ENCODE assay signal across 11 cellular contexts in the genomic region with DNA sequence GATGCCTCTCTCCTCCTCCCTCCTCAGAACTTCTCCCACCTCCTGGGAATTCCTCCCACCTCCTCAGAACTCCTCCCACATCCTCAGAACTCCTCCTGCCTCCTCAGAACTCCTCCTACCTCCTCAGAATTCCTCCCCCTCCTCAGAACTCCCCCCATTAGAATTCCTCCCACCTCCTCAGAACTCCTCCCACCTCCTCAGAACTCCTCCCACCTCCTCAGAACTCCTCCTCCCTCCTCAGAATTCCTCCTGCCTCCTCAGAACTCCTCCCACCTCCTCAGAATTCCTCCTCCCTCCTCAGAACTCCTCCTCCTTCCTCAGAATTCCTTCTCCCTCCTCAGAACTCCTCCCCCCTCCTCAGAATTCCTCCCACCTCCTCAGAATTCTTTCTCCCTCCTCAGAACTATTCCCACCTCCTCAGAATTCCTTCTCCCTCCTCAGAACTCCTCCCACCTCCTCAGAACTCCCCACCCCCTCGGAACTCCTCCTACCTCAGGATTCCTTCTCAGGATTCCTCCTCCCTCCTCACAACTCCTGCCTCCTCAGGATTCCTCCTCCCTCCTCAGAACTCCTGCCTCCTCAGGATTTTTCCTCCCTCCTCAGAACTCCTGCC. TPM values are rescaled to one million over a fixed set of nuclear protein-coding genes. Genes with fewer than 3 reads are reported as not detected.
DNase-seq lines count a peak whose midpoint lies in the region; TF ChIP-seq lines count a peak whose summit lies in the region.
"Had no signal": no experiment of that assay in that cellular context is flagged by ENCODE, and none has a peak within 500 bp of the region (broad histone marks: within the 10 kb centered on the region; RNA-seq: fewer than 3 reads in every experiment).

No MANE protein-coding gene starts in this region.

- H3K23ac ChIP-seq in trophoblast cell (ENCODE audit: low read length), result no peak overlapping the region

- H3K14ac ChIP-seq in trophoblast cell (ENCODE audit: low read length), result no peak overlapping the region

- H3K27me3 Mint-ChIP-seq in endodermal cell (ENCODE audit: insufficient read depth), result no peaks in the 10 kb centered on the region
- H3K27me3 Mint-ChIP-seq: activated CD4-positive, alpha-beta T cell treated with anti-CD3 and anti-CD28 coated beads, Interleukin-2, amount 10 ng/mL, durations not matched to agents 7 days and 5 days had no signal

- H2AFZ ChIP-seq in trophoblast cell (ENCODE audit: insufficient read depth, low read length, poor library complexity), result no peak overlapping the region

- H3K9ac ChIP-seq in endodermal cell (ENCODE audit: extremely low read depth, low read length, poor library complexity, severe bottlenecking) (no peak overlapping the region), trophoblast cell (ENCODE audit: low read length) (no peak overlapping the region)

- H3K4me3 Mint-ChIP-seq in endodermal cell, result no peak overlapping the region
- H3K4me3 Mint-ChIP-seq: activated CD4-positive, alpha-beta T cell treated with anti-CD3 and anti-CD28 coated beads, Interleukin-2, amount 10 ng/mL, durations not matched to agents 7 days and 5 days; activated naive CD4-positive, alpha-beta T cell treated with anti-CD3 and anti-CD28 coated beads for 36 hours had no signal

- no peak overlapping the region for H3K18ac ChIP-seq in trophoblast cell (ENCODE audit: low read length)

- H3K27ac ChIP-seq in endodermal cell (ENCODE audit: low read depth, low read length), result no peak overlapping the region
- H3K27ac ChIP-seq in trophoblast cell (ENCODE audit: low read depth, low read length), result no peak overlapping the region

- H2BK120ac ChIP-seq in trophoblast cell (ENCODE audit: insufficient read depth, low read length, poor library complexity), result no peak overlapping the region

- H3K4me1 ChIP-seq in endodermal cell (ENCODE audit: control insufficient read depth, insufficient read depth, low read length), result peaks cover 26% of the 10 kb centered on the region
- peaks cover 6 to 9% of the 10 kb centered on the region in 2 experiments for H3K4me1 ChIP-seq in trophoblast cell (ENCODE audit: control insufficient read depth in 1 of 2, insufficient read depth in 2 of 2, low read length in 2 of 2)

- H4K8ac ChIP-seq in trophoblast cell (ENCODE audit: low read depth, low read length), result no peak overlapping the region

- peak; percentile 89 for DNase-seq in EL
- DNase-seq in NCI-H460 (ENCODE audit: extremely low read depth, low read depth), result peak; percentile 15
- peak; percentile 91 for DNase-seq in endodermal cell
- peak; percentile 38 to 57 for DNase-seq in trophoblast cell
- no peak for DNase-seq in activated CD8-positive, alpha-beta memory T cell treated with anti-CD3 and anti-CD28 coated beads, Interleukin-2, amount 50 U/mL, for 4 hours
- no peak for DNase-seq in stimulated activated naive CD4-positive, alpha-beta T cell (lab: John Stamatoyannopoulos, UW)
- DNase-seq in inferior parietal cortex (ENCODE audit: extremely low spot score), result no peak
- DNase-seq in cortex of kidney (lab: John Stamatoyannopoulos, UW), result no peak
- DNase-seq: effector CD8-positive, alpha-beta T cell had no signal

- peaks cover 3% of the 10 kb centered on the region for H3K9me3 Mint-ChIP-seq in endodermal cell
- H3K9me3 Mint-ChIP-seq: activated CD4-positive, alpha-beta T cell treated with anti-CD3 and anti-CD28 coated beads, Interleukin-2, amount 10 ng/mL, durations not matched to agents 7 days and 5 days; activated naive CD4-positive, alpha-beta T cell treated with anti-CD3 and anti-CD28 coated beads for 36 hours had no signal

- no peak overlapping the region for H2BK12ac ChIP-seq in trophoblast cell (ENCODE audit: low read length)

- 57 to 70% methylated on average over 1 of the region's 1 CpG for WGBS in endodermal cell (ENCODE audit: insufficient coverage in 1 of 2, insufficient read length in 1 of 2), 2 experiments
- no CpG with 5 or more reads among the region's 1 CpG for WGBS in trophoblast cell (ENCODE audit: extremely low coverage, insufficient coverage, insufficient read length)

- H4K12ac ChIP-seq in trophoblast cell (ENCODE audit: low read depth, low read length), result no peak overlapping the region

- no peak overlapping the region for H3K4me2 ChIP-seq in trophoblast cell (ENCODE audit: low read length)

- no peaks in the 10 kb centered on the region for H3K79me2 ChIP-seq in trophoblast cell (ENCODE audit: control insufficient read depth, insufficient read depth, low read length, poor library complexity)

- no peak overlapping the region for H4K91ac ChIP-seq in trophoblast cell (ENCODE audit: low read depth, low read length)

- H2AK5ac ChIP-seq in trophoblast cell (ENCODE audit: low read length), result no peak overlapping the region

- H3K4ac ChIP-seq in trophoblast cell (ENCODE audit: low read depth, low read length), result no peak overlapping the region

- H3K9me3 ChIP-seq in endodermal cell (ENCODE audit: control insufficient read depth, low read length), result no peaks in the 10 kb centered on the region
- no peaks in the 10 kb centered on the region for H3K9me3 ChIP-seq in trophoblast cell (ENCODE audit: insufficient read depth, low read depth, low read length)

- H2BK5ac ChIP-seq in trophoblast cell (ENCODE audit: low read depth, low read length, poor library complexity), result no peak overlapping the region

- H3K36me3 ChIP-seq in endodermal cell (ENCODE audit: control insufficient read depth, insufficient read depth, low read length) (no peaks in the 10 kb centered on the region), trophoblast cell (ENCODE audit: control insufficient read depth in 1 of 2, insufficient read depth in 2 of 2, low read length in 2 of 2) (peaks cover 4 to 19% of the 10 kb centered on the region in 2 experiments)

- peaks cover 33% of the 10 kb centered on the region for H3K4me1 Mint-ChIP-seq in endodermal cell

- H3K4me3 ChIP-seq in endodermal cell (ENCODE audit: low read length), result no peak overlapping the region
- no peak overlapping the region for H3K4me3 ChIP-seq in trophoblast cell (ENCODE audit: low read depth, low read length)

- TF ChIP-seq CTCF in endodermal cell (conservative IDR thresholded peaks at IDR 0.05), result no peak

- H3K79me1 ChIP-seq in trophoblast cell (ENCODE audit: low read length), result no peaks in the 10 kb centered on the region

- no peak overlapping the region for H3K27ac Mint-ChIP-seq in endodermal cell
- H3K27ac Mint-ChIP-seq: activated CD4-positive, alpha-beta T cell treated with anti-CD3 and anti-CD28 coated beads, Interleukin-2, amount 10 ng/mL, durations not matched to agents 7 days and 5 days had no signal

- no peaks in the 10 kb centered on the region for H3K27me3 ChIP-seq in endodermal cell (ENCODE audit: control insufficient read depth, insufficient read depth, low read length, poor library complexity, severe bottlenecking)
- no peaks in the 10 kb centered on the region for H3K27me3 ChIP-seq in trophoblast cell (ENCODE audit: insufficient read depth, low read length)

- peaks cover 16% of the 10 kb centered on the region for H3K36me3 Mint-ChIP-seq in endodermal cell (ENCODE audit: low read depth)

RNA-seq across cellular contexts. Expression of gene SLC46A2, which starts 23.9 kb away (rescaled TPM):
- total RNA-seq in NCI-H460 (2014; rRNA removed; shearing (Covaris generic)), result not detected in 2 replicates
- not detected in 2 replicates for polyA plus RNA-seq in NCI-H460 (2014; cell fraction: nucleus; rRNA removed)
- not detected for total RNA-seq in endodermal cell
- polyA plus RNA-seq in endodermal cell (2013, experiment 1 of 2), result not detected
- not detected for polyA plus RNA-seq in endodermal cell (2013, experiment 2 of 2)
- not detected in 2 replicates for polyA plus RNA-seq in trophoblast cell (2013)
- total RNA-seq: activated CD4-positive, alpha-beta T cell treated with anti-CD3 and anti-CD28 coated beads, Interleukin-2, amount 10 ng/mL, durations not matched to agents 7 days and 5 days; activated naive CD4-positive, alpha-beta T cell treated with anti-CD3 and anti-CD28 coated beads for 36 hours had no signal

Comparison
In these comparisons a context has a peak if more than half of its experiments do, and no peak if none do; other contexts are left out.
1. DNase-seq: peak in EL (single experiment), NCI-H460 (single experiment), endodermal cell (single experiment) and trophoblast cell (2 of 2); none in activated CD8-positive, alpha-beta memory T cell treated with anti-CD3 and anti-CD28 coated beads, Interleukin-2, amount 50 U/mL, for 4 hours (single experiment), stimulated activated naive CD4-positive, alpha-beta T cell (0 of 6), inferior parietal cortex (single experiment) and cortex of kidney (single experiment).